Comparison of ENCODE assay signal across 26 cellular contexts in the genomic region with DNA sequence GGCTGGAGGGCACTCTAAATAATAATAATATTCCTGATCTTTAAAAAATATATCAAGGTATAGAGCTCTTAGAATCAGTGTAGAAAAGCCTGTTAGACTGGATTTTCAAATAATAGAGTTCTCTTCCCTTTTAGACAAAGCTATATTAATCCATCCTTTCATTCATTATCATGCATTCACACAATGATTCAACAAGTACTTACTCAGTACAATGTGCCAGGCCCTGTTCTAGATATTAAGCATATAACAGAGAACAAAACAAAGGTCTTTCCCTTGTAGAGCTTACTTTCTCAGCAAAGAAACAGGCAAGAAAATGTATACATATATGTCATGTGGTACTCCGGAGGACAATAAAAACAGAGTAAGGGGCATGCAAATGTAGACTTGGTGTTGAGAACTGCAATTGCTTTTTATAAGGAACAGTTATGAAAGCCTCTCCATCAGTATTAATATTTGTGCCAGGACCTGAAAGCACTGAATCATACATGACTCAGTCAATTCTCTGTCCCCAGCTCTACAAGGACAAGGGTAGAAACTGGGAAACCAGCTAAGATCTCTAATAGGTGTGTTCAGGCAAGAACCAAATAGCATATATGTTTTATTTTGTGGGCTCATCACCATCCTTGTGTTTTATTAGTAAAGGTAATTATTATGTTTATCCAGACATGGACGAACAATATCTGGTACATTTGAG.
DNase-seq lines count a peak whose midpoint lies in the region; ATAC-seq and TF ChIP-seq lines count a peak whose summit lies in the region.
"Had no signal": no experiment of that assay in that cellular context is flagged by ENCODE, and none has a peak within 500 bp of the region (broad histone marks: within the 10 kb centered on the region; RNA-seq: fewer than 3 reads in every experiment).

No MANE protein-coding gene starts in this region.

- TF ChIP-seq EP300 in SK-N-SH (IDR thresholded peaks at IDR 0.05; ENCODE audit: borderline replicate concordance in 1 of 2, low read depth in 1 of 2, low read length in 1 of 2), result no peak

- H3K4me1 ChIP-seq in SK-N-SH (ENCODE audit: control insufficient read depth in 1 of 2, insufficient read depth in 2 of 2, low read depth in 1 of 2, low read length in 1 of 2) (peaks cover 4 to 13% of the 10 kb centered on the region in 2 experiments; a peak in 3 of 4 replicates), thoracic aorta (ENCODE audit: control insufficient read depth in 1 of 2, low read depth in 2 of 2) (peaks cover 14 to 62% of the 10 kb centered on the region in 2 donors)

- H3K9me2 ChIP-seq in SK-N-SH, result no peaks in the 10 kb centered on the region

- H2AFZ ChIP-seq in SK-N-SH (ENCODE audit: low read depth), result 0 out of 2 replicates have a peak overlapping the region, but pooled peaks have one; percentile 67
- H2AFZ ChIP-seq: GM23338 had no signal

- TF ChIP-seq CTCF in SK-N-SH (IDR thresholded peaks at IDR 0.05) (no peak), thoracic aorta (IDR thresholded peaks at IDR 0.05) (no peak)

- no peak overlapping the region for H3K4me2 ChIP-seq in SK-N-SH
- H3K4me2 ChIP-seq: GM23338 had no signal

- CTCF ChIA-PET in SK-N-SH (lab: Yijun Ruan, JAX), result no interaction called here

- no peaks in the 10 kb centered on the region for H3K9me3 ChIP-seq in SK-N-SH
- H3K9me3 ChIP-seq in thoracic aorta, result no peaks in the 10 kb centered on the region
- H3K9me3 ChIP-seq: gastrocnemius medialis, left lung, neutrophil, suprapubic skin, vagina had no signal

- TF ChIP-seq RAD21 in SK-N-SH (IDR thresholded peaks at IDR 0.05; ENCODE audit: low read length), result no peak

- POLR2A ChIA-PET in SK-N-SH (lab: Yijun Ruan, JAX), result no interaction called here

- WGBS in SK-N-SH (ENCODE audit: low lambda C conversion rate), result 46% methylated on average over 2 of the region's 2 CpGs

- peaks cover 17% of the 10 kb centered on the region; the same call in 1 of the 2 replicates for H3K79me2 ChIP-seq in SK-N-SH (ENCODE audit: insufficient read depth)

- H3K36me3 ChIP-seq in SK-N-SH (replicated peaks in 1 of 2; ENCODE audit: control insufficient read depth in 1 of 2, insufficient read depth in 2 of 2, low read length in 1 of 2) (no peaks in the 10 kb centered on the region), thoracic aorta (no peaks in the 10 kb centered on the region)
- H3K36me3 ChIP-seq: brain microvascular endothelial cell, gastrocnemius medialis, left lung, neutrophil, suprapubic skin, vagina had no signal

- peaks cover 7% of the 10 kb centered on the region; the same call in 1 of the 2 replicates for H3K27me3 ChIP-seq in SK-N-SH (ENCODE audit: insufficient read depth)
- no peaks in the 10 kb centered on the region for H3K27me3 ChIP-seq in thoracic aorta (replicated peaks; ENCODE audit: insufficient read depth)
- H3K27me3 ChIP-seq: brain microvascular endothelial cell, gastrocnemius medialis, left lung, neutrophil, suprapubic skin, vagina had no signal

- no peak overlapping the region for H3K9ac ChIP-seq in SK-N-SH

- no peak for DNase-seq in SK-N-SH
- DNase-seq in OCI-M1 (lab: John Stamatoyannopoulos, UW), result peak; percentile 59
- no peak for DNase-seq in epithelial cell of prostate (ENCODE audit: low read depth, low spot score)
- DNase-seq in thoracic aorta (ENCODE audit: low spot score), result no peak
- no peak for DNase-seq in NOMO-1 treated with dmso at 0.1 percent for 144 hours (lab: John Stamatoyannopoulos, UW; ENCODE audit: unreplicated experiment)
- DNase-seq in SW 1271 (lab: John Stamatoyannopoulos, UW), result no peak
- DNase-seq in NCI-H2029 (lab: John Stamatoyannopoulos, UW), result no peak
- DNase-seq: activated CD4-positive, alpha-beta T cell treated with anti-CD3 and anti-CD28 coated beads, Interleukin-2, amount 10 ng/mL, durations not matched to agents 7 days and 5 days; activated CD8-positive, alpha-beta memory T cell treated with anti-CD3 and anti-CD28 coated beads, Interleukin-2, amount 10 ng/mL, durations not matched to agents 7 days and 5 days; activated naive CD4-positive, alpha-beta T cell treated with Interleukin-2 at 50 U/mL for 16 hours; activated T-cell treated with anti-CD3 and anti-CD28 coated beads, Interleukin-2, amount 50 U/mL, for 72 hours; brain microvascular endothelial cell; CD4-positive, CD25-positive, alpha-beta regulatory T cell; gastrocnemius medialis; HFFc6; hippocampal formation; KG1; left lung; MV-4-11; NCI-H526 treated with DMSO at 0.1 percent for 48 hours; stimulated activated naive CD4-positive, alpha-beta T cell had no signal

- ATAC-seq in SK-N-SH treated with all-trans-retinoic acid at 6 μM for 48 hours (no peak), thoracic aorta (ENCODE audit: insufficient number of reproducible peaks, low FRiP score, low read depth) (no peak)
- ATAC-seq: activated CD8-positive, alpha-beta memory T cell treated with anti-CD3 and anti-CD28 coated beads, Interleukin-2, amount 10 ng/mL, durations not matched to agents 7 days and 5 days; activated T-cell treated with anti-CD3 and anti-CD28 coated beads, Interleukin-2, amount 50 U/mL, for 72 hours; gastrocnemius medialis; GM23338; left lung had no signal

- no peak overlapping the region for H3K4me3 ChIP-seq in SK-N-SH (ENCODE audit: low read depth in 2 of 2, low read length in 1 of 2)
- H3K4me3 ChIP-seq in thoracic aorta, result no peak overlapping the region
- H3K4me3 ChIP-seq: gastrocnemius medialis, GM23338, left lung, suprapubic skin, vagina had no signal

- no peaks in the 10 kb centered on the region; the same call in 1 of the 2 replicates for H4K20me1 ChIP-seq in SK-N-SH (ENCODE audit: insufficient read depth)

- no peak overlapping the region for H3K27ac ChIP-seq in SK-N-SH (ENCODE audit: low read depth in 2 of 2, low read length in 1 of 2)
- H3K27ac ChIP-seq in epithelial cell of prostate, result peak overlapping the region; percentile 76
- H3K27ac ChIP-seq in thoracic aorta, result peak overlapping the region; percentile 48 to 57
- H3K27ac ChIP-seq: brain microvascular endothelial cell, gastrocnemius medialis, left lung, neutrophil, suprapubic skin, vagina had no signal

- no peaks in the 10 kb centered on the region for H3F3A ChIP-seq in SK-N-SH (replicated peaks; ENCODE audit: insufficient read depth)

TF ChIP-seq in SK-N-SH, 30 proteins besides CTCF, POLR2A, EP300 and RAD21 (continues in another document):
- TF ChIP-seq ELF1 (IDR thresholded peaks at IDR 0.05) (no peak), NFIC (IDR thresholded peaks at IDR 0.05; ENCODE audit: borderline replicate concordance) (no peak)
- TF ChIP-seq, protein P1, sequence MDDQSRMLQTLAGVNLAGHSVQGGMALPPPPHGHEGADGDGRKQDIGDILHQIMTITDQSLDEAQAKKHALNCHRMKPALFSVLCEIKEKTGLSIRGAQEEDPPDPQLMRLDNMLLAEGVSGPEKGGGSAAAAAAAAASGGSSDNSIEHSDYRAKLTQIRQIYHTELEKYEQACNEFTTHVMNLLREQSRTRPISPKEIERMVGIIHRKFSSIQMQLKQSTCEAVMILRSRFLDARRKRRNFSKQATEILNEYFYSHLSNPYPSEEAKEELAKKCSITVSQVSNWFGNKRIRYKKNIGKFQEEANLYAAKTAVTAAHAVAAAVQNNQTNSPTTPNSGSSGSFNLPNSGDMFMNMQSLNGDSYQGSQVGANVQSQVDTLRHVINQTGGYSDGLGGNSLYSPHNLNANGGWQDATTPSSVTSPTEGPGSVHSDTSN (IDR thresholded peaks at IDR 0.05), result no peak
- TF ChIP-seq, protein P2, sequence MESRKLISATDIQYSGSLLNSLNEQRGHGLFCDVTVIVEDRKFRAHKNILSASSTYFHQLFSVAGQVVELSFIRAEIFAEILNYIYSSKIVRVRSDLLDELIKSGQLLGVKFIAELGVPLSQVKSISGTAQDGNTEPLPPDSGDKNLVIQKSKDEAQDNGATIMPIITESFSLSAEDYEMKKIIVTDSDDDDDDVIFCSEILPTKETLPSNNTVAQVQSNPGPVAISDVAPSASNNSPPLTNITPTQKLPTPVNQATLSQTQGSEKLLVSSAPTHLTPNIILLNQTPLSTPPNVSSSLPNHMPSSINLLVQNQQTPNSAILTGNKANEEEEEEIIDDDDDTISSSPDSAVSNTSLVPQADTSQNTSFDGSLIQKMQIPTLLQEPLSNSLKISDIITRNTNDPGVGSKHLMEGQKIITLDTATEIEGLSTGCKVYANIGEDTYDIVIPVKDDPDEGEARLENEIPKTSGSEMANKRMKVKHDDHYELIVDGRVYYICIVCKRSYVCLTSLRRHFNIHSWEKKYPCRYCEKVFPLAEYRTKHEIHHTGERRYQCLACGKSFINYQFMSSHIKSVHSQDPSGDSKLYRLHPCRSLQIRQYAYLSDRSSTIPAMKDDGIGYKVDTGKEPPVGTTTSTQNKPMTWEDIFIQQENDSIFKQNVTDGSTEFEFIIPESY (IDR thresholded peaks at IDR 0.05; ENCODE audit: borderline replicate concordance, low read depth), result no peak

TF ChIP-seq in SK-N-SH treated with all-trans-retinoic acid at 6 μM for 48 hours, 23 proteins besides CTCF, POLR2A, EP300 and RAD21 (continues in another document):
- TF ChIP-seq ZFP30 (CRISPR knock-in tag; IDR thresholded peaks at IDR 0.05) (no peak), TOX (CRISPR knock-in tag; IDR thresholded peaks at IDR 0.05; ENCODE audit: borderline replicate concordance) (no peak), GLIS3 (CRISPR knock-in tag; IDR thresholded peaks at IDR 0.05) (no peak), TCF4 (CRISPR knock-in tag; IDR thresholded peaks at IDR 0.05; ENCODE audit: borderline replicate concordance) (no peak), BACH2 (CRISPR knock-in tag; IDR thresholded peaks at IDR 0.05; ENCODE audit: borderline replicate concordance) (no peak), PPARA (CRISPR knock-in tag; IDR thresholded peaks at IDR 0.05; ENCODE audit: borderline replicate concordance) (no peak), SNAI2 (CRISPR knock-in tag; IDR thresholded peaks at IDR 0.05) (no peak), ZNF565 (CRISPR knock-in tag; conservative IDR thresholded peaks at IDR 0.05; ENCODE audit: low read depth) (no peak), ZNF70 (CRISPR knock-in tag; IDR thresholded peaks at IDR 0.05) (no peak)
- TF ChIP-seq, protein P3, sequence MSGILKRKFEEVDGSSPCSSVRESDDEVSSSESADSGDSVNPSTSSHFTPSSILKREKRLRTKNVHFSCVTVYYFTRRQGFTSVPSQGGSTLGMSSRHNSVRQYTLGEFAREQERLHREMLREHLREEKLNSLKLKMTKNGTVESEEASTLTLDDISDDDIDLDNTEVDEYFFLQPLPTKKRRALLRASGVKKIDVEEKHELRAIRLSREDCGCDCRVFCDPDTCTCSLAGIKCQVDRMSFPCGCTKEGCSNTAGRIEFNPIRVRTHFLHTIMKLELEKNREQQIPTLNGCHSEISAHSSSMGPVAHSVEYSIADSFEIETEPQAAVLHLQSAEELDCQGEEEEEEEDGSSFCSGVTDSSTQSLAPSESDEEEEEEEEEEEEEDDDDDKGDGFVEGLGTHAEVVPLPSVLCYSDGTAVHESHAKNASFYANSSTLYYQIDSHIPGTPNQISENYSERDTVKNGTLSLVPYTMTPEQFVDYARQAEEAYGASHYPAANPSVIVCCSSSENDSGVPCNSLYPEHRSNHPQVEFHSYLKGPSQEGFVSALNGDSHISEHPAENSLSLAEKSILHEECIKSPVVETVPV (CRISPR knock-in tag; IDR thresholded peaks at IDR 0.05), result no peak

Comparison
In these comparisons a context has a peak if more than half of its experiments do, and no peak if none do; other contexts are left out.
1. H3K27ac ChIP-seq: peak in epithelial cell of prostate (single experiment) and thoracic aorta (2 of 2); none in SK-N-SH (0 of 2).